ENCODE assay signal across 10 cellular contexts in the genomic region with DNA sequence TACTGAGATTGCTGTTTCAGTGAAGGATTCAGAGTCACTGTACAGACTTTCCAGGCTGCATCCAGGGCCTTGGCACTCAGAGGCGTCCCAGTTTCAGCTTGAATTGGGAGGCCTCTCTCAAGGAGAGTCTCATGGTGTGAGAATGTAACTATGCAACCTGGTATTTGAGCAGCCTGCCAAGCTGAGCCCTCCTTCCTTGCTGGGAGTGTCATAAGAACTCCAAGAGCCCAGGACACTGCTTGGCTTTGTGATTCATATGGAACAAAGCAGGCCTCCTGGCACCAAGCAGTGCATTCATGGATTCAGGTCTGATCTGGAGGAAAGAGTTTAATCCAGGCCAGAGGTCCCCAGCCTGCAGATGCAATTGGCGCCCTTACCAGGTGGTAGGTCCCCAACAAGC.
A peak's percentile ranks its signal among the peaks of the same experiment; 100 is the strongest.
DNase-seq lines count a peak whose midpoint lies in the region; ATAC-seq and TF ChIP-seq lines count a peak whose summit lies in the region.
"Had no signal": no experiment of that assay in that cellular context is flagged by ENCODE, and none has a peak within 500 bp of the region (broad histone marks: within the 10 kb centered on the region; RNA-seq: fewer than 3 reads in every experiment).

No MANE protein-coding gene starts in this region.

- H3K27ac ChIP-seq in substantia nigra (ENCODE audit: low read depth, low read length, poor library complexity, severe bottlenecking): no peak overlapping the region
- H3K27ac ChIP-seq: SK-N-MC had no signal

- H3K9me3 Mint-ChIP-seq in HFFc6: no peaks in the 10 kb centered on the region

- H3K27ac Mint-ChIP-seq in HFFc6: peak overlapping the region; percentile 93

- H3K36me3 Mint-ChIP-seq in HFFc6 (ENCODE audit: low read depth): peaks cover 44% of the 10 kb centered on the region

- H3K4me1 Mint-ChIP-seq in HFFc6 (ENCODE audit: low read depth): peaks cover 35% of the 10 kb centered on the region

- no peak overlapping the region; the same call in 1 of the 2 replicates for H3K4me3 Mint-ChIP-seq in HFFc6

- no peak overlapping the region for H3K4me3 ChIP-seq in choroid plexus epithelial cell (ENCODE audit: low read depth, low read length)
- H3K4me3 ChIP-seq: SK-N-MC had no signal

- no peak for TF ChIP-seq CTCF in HFFc6 (IDR thresholded peaks at IDR 0.05)
- no peak for TF ChIP-seq CTCF in choroid plexus epithelial cell (conservative IDR thresholded peaks at IDR 0.05; ENCODE audit: low read depth, low read length)

- peaks cover 3% of the 10 kb centered on the region; the same call in 1 of the 2 replicates for H3K27me3 Mint-ChIP-seq in HFFc6 (ENCODE audit: insufficient read depth)

- no peak for ATAC-seq in GM21367 (IDR thresholded peaks at IDR 0.05; ENCODE audit: unreplicated experiment)

- DNase-seq in HFFc6 (peak; percentile 86), choroid plexus epithelial cell (ENCODE audit: low read depth) (peak; percentile 89), islet precursor cell (peak; percentile 71), substantia nigra (lab: John Stamatoyannopoulos, UW) (peak in 34 of 49 donors; percentile 11 to 81 (median 47)), NCI-H2029 (lab: John Stamatoyannopoulos, UW) (no peak)
- DNase-seq in activated CD4-positive, alpha-beta T cell treated with anti-CD3 and anti-CD28 coated beads, Interleukin-2, amount 50 U/mL, for 4 hours: no peak
- DNase-seq in activated CD4-positive, alpha-beta T cell treated with anti-CD3 and anti-CD28 coated beads for 48 hours: no peak
- DNase-seq: activated naive CD4-positive, alpha-beta T cell treated with anti-CD3 and anti-CD28 coated beads, Interleukin-2, amount 50 U/mL, for 16 hours had no signal

Comparison
In these comparisons a context has a peak if more than half of its experiments do, and no peak if none do; other contexts are left out.
1. DNase-seq: peak in HFFc6 (single experiment), choroid plexus epithelial cell (single experiment), islet precursor cell (single experiment) and substantia nigra (34 of 49); none in activated CD4-positive, alpha-beta T cell treated with anti-CD3 and anti-CD28 coated beads, Interleukin-2, amount 50 U/mL, for 4 hours (0 of 2), NCI-H2029 (single experiment) and activated CD4-positive, alpha-beta T cell treated with anti-CD3 and anti-CD28 coated beads for 48 hours (single experiment).